28 cellular contexts compared by ENCODE assay signal in genomic region chr20:33900515-33901131, GRCh38.
"Had no signal": no experiment of that assay in that cellular context is flagged by ENCODE, and none has a peak within 500 bp of the region (broad histone marks: within the 10 kb centered on the region; RNA-seq: fewer than 3 reads in every experiment).

No MANE protein-coding gene starts in this region.

- H3K27ac ChIP-seq: gastrocnemius medialis, prostate gland, stomach, thyroid gland, upper lobe of left lung, vagina had no signal

- FAIRE-seq: bronchial epithelial cell, colon, keratinocyte had no signal

- ATAC-seq: activated CD4-positive, alpha-beta T cell treated with anti-CD3 and anti-CD28 coated beads for 36 hours; activated CD8-positive, alpha-beta memory T cell treated with anti-CD3 and anti-CD28 coated beads, Interleukin-2, amount 10 ng/mL, durations not matched to agents 7 days and 5 days; activated CD8-positive, alpha-beta T cell treated with anti-CD3 and anti-CD28 coated beads, Interleukin-2, amount 10 ng/mL, durations not matched to agents 7 days and 5 days; activated naive CD4-positive, alpha-beta T cell treated with anti-CD3 and anti-CD28 coated beads, Interleukin-2, amount 50 U/mL, for 72 hours; effector memory CD8-positive, alpha-beta T cell; gastrocnemius medialis; left cardiac atrium; stimulated activated naive B cell treated with anti-CD40 and anti-IgM and Interleukin-4, amounts not matched to agents 10 μg/mL and 1 μg/mL and 100 μg/mL, for 72 hours had no signal

- H3K4me1 ChIP-seq: gastrocnemius medialis, prostate gland, stomach, thyroid gland, upper lobe of left lung, vagina had no signal

- H3K4me2 ChIP-seq: smooth muscle cell had no signal

- H3K27me3 ChIP-seq: stomach, thyroid gland, upper lobe of left lung, vagina had no signal

- H3K36me3 ChIP-seq: gastrocnemius medialis, prostate gland, stomach, thyroid gland, upper lobe of left lung, vagina had no signal

- H3K4me3 ChIP-seq: gastrocnemius medialis, prostate gland, smooth muscle cell, stomach, thyroid gland, upper lobe of left lung, vagina had no signal

- DNase-seq: activated CD4-positive, alpha-beta T cell treated with anti-CD3 and anti-CD28 coated beads for 36 hours; activated CD4-positive, CD25-positive, alpha-beta regulatory T cell; activated CD8-positive, alpha-beta memory T cell treated with anti-CD3 and anti-CD28 coated beads, Interleukin-2, amount 10 ng/mL, durations not matched to agents 7 days and 5 days; activated CD8-positive, alpha-beta T cell treated with anti-CD3 and anti-CD28 coated beads, Interleukin-2, amount 10 ng/mL, durations not matched to agents 7 days and 5 days; activated T-cell treated with anti-CD3 and anti-CD28 coated beads, Interleukin-2, amount 50 U/mL, for 48 hours; anterior cingulate cortex; effector memory CD8-positive, alpha-beta T cell; erythroblast; gastrocnemius medialis; glutamatergic neuron; left cardiac atrium; mammary epithelial cell; naive B cell; nephron progenitor cell; occipital lobe; stimulated activated CD4-positive, alpha-beta T cell treated with anti-CD3 and anti-CD28 coated beads, Interleukin-15, amount 100 ng/mL, for 24 hours; stimulated activated CD4-positive, alpha-beta T cell treated with anti-CD3 and anti-CD28 coated beads, Interleukin-2, amount 100 ng/mL, for 24 hours; stimulated activated naive B cell treated with anti-CD40 and anti-IgM and Interleukin-4, amounts not matched to agents 10 μg/mL and 1 μg/mL and 100 μg/mL, for 72 hours; stomach; thyroid gland; upper lobe of left lung had no signal

- H3K9me3 ChIP-seq: gastrocnemius medialis, prostate gland, stomach, thyroid gland, upper lobe of left lung, vagina had no signal
